In genomic region chr1:8867878-8868567, GRCh38 we compare ENCODE assay signal across 13 cellular contexts. TPM values are rescaled to one million over a fixed set of nuclear protein-coding genes. Genes with fewer than 3 reads are reported as not detected.
DNase-seq lines count a peak whose midpoint lies in the region; ATAC-seq, FAIRE-seq and TF ChIP-seq lines count a peak whose summit lies in the region.
"Had no signal": no experiment of that assay in that cellular context is flagged by ENCODE, and none has a peak within 500 bp of the region (broad histone marks: within the 10 kb centered on the region; RNA-seq: fewer than 3 reads in every experiment).

No MANE protein-coding gene starts in this region.

- H3K9me3 ChIP-seq in BLaER1 treated with 17β-estradiol and CSF1 and Interleukin-3, amounts not matched to agents 10 nM and 100 nM (replicated peaks in 1 of 11), result no peaks in the 10 kb centered on the region
- no peaks in the 10 kb centered on the region for H3K9me3 ChIP-seq in DND-41 (ENCODE audit: insufficient read depth, low read length, severe bottlenecking)
- H3K9me3 ChIP-seq in SK-N-MC (ENCODE audit: low read depth, low read length), result no peaks in the 10 kb centered on the region
- H3K9me3 ChIP-seq in H1 (ENCODE audit: insufficient read depth in 2 of 2, low read depth in 1 of 2, low read length in 1 of 2), result no peaks in the 10 kb centered on the region

- H3K9ac ChIP-seq in BLaER1 treated with 17β-estradiol and CSF1 and Interleukin-3, amounts not matched to agents 10 nM and 100 nM, result peak overlapping the region in 2 of 11 experiments; percentile 27 to 35; a peak in 2 of 22 replicates
- no peak overlapping the region for H3K9ac ChIP-seq in DND-41 (ENCODE audit: low read depth, low read length)
- H3K9ac ChIP-seq in SK-N-MC (ENCODE audit: insufficient read length), result no peak overlapping the region
- no peak overlapping the region for H3K9ac ChIP-seq in H1 (replicated peaks in 1 of 4; ENCODE audit: extremely low read depth in 1 of 4, low read depth in 3 of 4, low read length in 3 of 4)

- CTCF ChIA-PET in H1 (lab: Charles Lee; ENCODE audit: partially characterized antibody), result interaction anchor here (0.7 to 3.2 kb wide), 6 partner anchors 10 to 75 kb away, joined by 3 to 12 read pairs (median 4); partner anchors contain the start of gene ENO1

- no peak overlapping the region for H2AK5ac ChIP-seq in H1 (ENCODE audit: low read depth, low read length)

- H3K56ac ChIP-seq in H1 (replicated peaks; ENCODE audit: insufficient read length, low read depth, low read length), result no peak overlapping the region

- no peak overlapping the region for H4K8ac ChIP-seq in H1 (ENCODE audit: extremely low read depth, insufficient read depth, low read length)

- H2BK15ac ChIP-seq in H1 (ENCODE audit: low read length), result no peak overlapping the region

- TF ChIP-seq CTCF in DND-41 (IDR thresholded peaks at IDR 0.05; ENCODE audit: borderline replicate concordance, extremely low read depth, low read length, poor library complexity, severe bottlenecking) (no peak), H1 (IDR thresholded peaks at IDR 0.05; ENCODE audit: control extremely low read depth in 1 of 3, insufficient read depth in 1 of 3, low read depth in 1 of 3, low read length in 3 of 3) (no peak), glutamatergic neuron (IDR thresholded peaks at IDR 0.05; ENCODE audit: partially characterized antibody, unreplicated experiment) (no peak)

- H2BK5ac ChIP-seq in H1 (ENCODE audit: low read depth, low read length), result no peak overlapping the region

- TF ChIP-seq EP300 in H1 (IDR thresholded peaks at IDR 0.05; ENCODE audit: borderline replicate concordance in 1 of 2, low read depth in 2 of 2, low read length in 2 of 2), result no peak

- peaks cover 6% of the 10 kb centered on the region for H3K4me1 Mint-ChIP-seq in glutamatergic neuron (ENCODE audit: low read depth, unreplicated experiment)

- H3K27ac Mint-ChIP-seq in glutamatergic neuron (ENCODE audit: unreplicated experiment), result no peak overlapping the region

- no peak overlapping the region for H4K91ac ChIP-seq in H1 (replicated peaks; ENCODE audit: insufficient read length, low read length)

- DNase-seq in DND-41 (no peak), SK-N-MC (ENCODE audit: low read depth, low spot score) (no peak), H1 (ENCODE audit: low read depth in 1 of 2, low spot score in 2 of 2) (no peak), glutamatergic neuron (no peak), OCI-M1 (lab: John Stamatoyannopoulos, UW) (no peak)
- DNase-seq: activated T-cell treated with anti-CD3 and anti-CD28 coated beads, Interleukin-2, amount 50 U/mL, for 4 hours; left cardiac atrium; NCI-H1694 treated with DMSO at 0.1 percent for 48 hours; NCI-H446 treated with DMSO at 0.1 percent for 48 hours; posterior cingulate gyrus had no signal

- no peaks in the 10 kb centered on the region for H3K27me3 ChIP-seq in BLaER1 treated with 17β-estradiol and CSF1 and Interleukin-3, amounts not matched to agents 10 nM and 100 nM
- H3K27me3 ChIP-seq in DND-41 (ENCODE audit: insufficient read depth, low read length, poor library complexity), result no peaks in the 10 kb centered on the region
- no peaks in the 10 kb centered on the region for H3K27me3 ChIP-seq in H1 (replicated peaks in 1 of 4; ENCODE audit: control insufficient read depth in 3 of 4, extremely low read depth in 1 of 4, insufficient read depth in 3 of 4, low read length in 3 of 4)

- H3K79me1 ChIP-seq in H1 (ENCODE audit: low read depth, low read length), result peaks cover 11% of the 10 kb centered on the region

- H3K23ac ChIP-seq in H1 (ENCODE audit: insufficient read length), result no peak overlapping the region

- H3K4me3 ChIP-seq in BLaER1 treated with 17β-estradiol and CSF1 and Interleukin-3, amounts not matched to agents 10 nM and 100 nM, result no peak overlapping the region
- H3K4me3 ChIP-seq in DND-41 (ENCODE audit: low read depth in 1 of 2, low read length in 2 of 2) (no peak overlapping the region), SK-N-MC (no peak overlapping the region), H1 (ENCODE audit: extremely low read depth in 1 of 4, insufficient read depth in 2 of 4, low read depth in 3 of 4, low read length in 4 of 4) (no peak overlapping the region)

- no peak overlapping the region for H3K4ac ChIP-seq in H1 (replicated peaks; ENCODE audit: insufficient read length, low read depth, low read length)

- no peak overlapping the region for H3K4me3 Mint-ChIP-seq in glutamatergic neuron (ENCODE audit: unreplicated experiment)
- H3K4me3 Mint-ChIP-seq: activated T-cell treated with anti-CD3 and anti-CD28 coated beads, Interleukin-2, amount 50 U/mL, for 4 hours had no signal

- FAIRE-seq in H1 (lab: Jason Lieb, UNC), result no peak

- peaks cover 100% of the 10 kb centered on the region in 11 experiments for H4K20me1 ChIP-seq in BLaER1 treated with 17β-estradiol and CSF1 and Interleukin-3, amounts not matched to agents 10 nM and 100 nM
- peaks cover 90% of the 10 kb centered on the region for H4K20me1 ChIP-seq in DND-41 (ENCODE audit: insufficient read depth, low read length)
- H4K20me1 ChIP-seq in H1 (replicated peaks in 1 of 2; ENCODE audit: control insufficient read depth in 1 of 2, insufficient read depth in 2 of 2, low read length in 2 of 2), result peaks cover 46 to 47% of the 10 kb centered on the region in 2 experiments

- H2AFZ ChIP-seq in DND-41 (ENCODE audit: low read depth, low read length), result no peak overlapping the region
- H2AFZ ChIP-seq in H1 (ENCODE audit: low read length), result no peak overlapping the region

- H3K79me2 ChIP-seq in DND-41 (ENCODE audit: insufficient read depth, low read length), result peaks cover 95% of the 10 kb centered on the region
- peaks cover 8 to 42% of the 10 kb centered on the region in 2 experiments for H3K79me2 ChIP-seq in H1 (ENCODE audit: control insufficient read depth in 1 of 2, insufficient read depth in 2 of 2, low read length in 2 of 2)

- peaks cover 4% of the 10 kb centered on the region for H3K36me3 Mint-ChIP-seq in glutamatergic neuron (ENCODE audit: unreplicated experiment)

- POLR2A ChIA-PET in H1 (lab: Charles Lee; ENCODE audit: partially characterized antibody), result interaction anchor here (0.6 to 39.6 kb wide), 10 partner anchors 2 to 616 kb away, joined by 3 to 880 read pairs (median 4); partner anchors contain the start of gene ENO1

- no peak overlapping the region for H2BK120ac ChIP-seq in H1 (replicated peaks; ENCODE audit: low read depth, low read length)

- H3K36me3 ChIP-seq in BLaER1 treated with 17β-estradiol and CSF1 and Interleukin-3, amounts not matched to agents 10 nM and 100 nM, result peaks cover 100% of the 10 kb centered on the region in 11 experiments
- H3K36me3 ChIP-seq in DND-41 (ENCODE audit: insufficient read depth, low read length) (peaks cover 99% of the 10 kb centered on the region), SK-N-MC (ENCODE audit: insufficient read depth, low read length) (peaks cover 97% of the 10 kb centered on the region), H1 (ENCODE audit: control insufficient read depth in 2 of 4, insufficient read depth in 4 of 4, low read length in 3 of 4) (peaks cover 74 to 100% (median 94%) of the 10 kb centered on the region in 4 experiments)

- no peak overlapping the region for H3K18ac ChIP-seq in H1 (ENCODE audit: extremely low read depth, low read length)

- TF ChIP-seq POLR2A in H1 (IDR thresholded peaks at IDR 0.05; ENCODE audit: control extremely low read depth in 1 of 2, low read depth in 2 of 2, low read length in 2 of 2), result peak in 1 of 2 experiments; percentile 37; a peak in 1 of 3 replicates

- no peaks in the 10 kb centered on the region for H3K23me2 ChIP-seq in H1 (ENCODE audit: low read depth, low read length)

- no peak for TF ChIP-seq RAD21 in H1 (IDR thresholded peaks at IDR 0.05 in 1 of 2, conservative IDR thresholded peaks at IDR 0.05 in 1 of 2; ENCODE audit: low read depth in 2 of 2, low read length in 2 of 2)

- H3K14ac ChIP-seq in H1 (ENCODE audit: insufficient read length), result no peak overlapping the region

- 0 out of 22 replicates have a peak overlapping the region, but pooled peaks of 1 of the 11 experiments have one; percentile 2 for H3K27ac ChIP-seq in BLaER1 treated with 17β-estradiol and CSF1 and Interleukin-3, amounts not matched to agents 10 nM and 100 nM
- H3K27ac ChIP-seq in DND-41 (ENCODE audit: low read length) (peak overlapping the region; percentile 11; the same call in 1 of the 2 replicates), SK-N-MC (peak overlapping the region; percentile 68; the same call in 1 of the 2 replicates), H1 (ENCODE audit: low read depth, low read length) (0 out of 2 replicates have a peak overlapping the region, but pooled peaks have one; percentile 40)
- H3K27ac ChIP-seq: C4-2B had no signal

- H3K9me3 Mint-ChIP-seq in glutamatergic neuron (ENCODE audit: unreplicated experiment), result no peaks in the 10 kb centered on the region
- H3K9me3 Mint-ChIP-seq: activated T-cell treated with anti-CD3 and anti-CD28 coated beads, Interleukin-2, amount 50 U/mL, for 4 hours had no signal

- peaks cover 92 to 100% (median 95%) of the 10 kb centered on the region in 10 experiments for H3K4me1 ChIP-seq in BLaER1 treated with 17β-estradiol and CSF1 and Interleukin-3, amounts not matched to agents 10 nM and 100 nM
- H3K4me1 ChIP-seq in DND-41 (ENCODE audit: insufficient read depth, low read length), result peaks cover 39% of the 10 kb centered on the region
- peaks cover 8 to 20% (median 9%) of the 10 kb centered on the region in 4 experiments for H3K4me1 ChIP-seq in H1 (replicated peaks in 1 of 4; ENCODE audit: control insufficient read depth in 3 of 4, insufficient read depth in 4 of 4, low read length in 3 of 4)

- 94% methylated on average over 5 of the region's 5 CpGs; no CpG with 5 or more reads in 1 of the 2 experiments for WGBS in H1 (ENCODE audit: extremely low coverage in 1 of 2, insufficient coverage in 1 of 2, insufficient read length in 1 of 2, insufficient replicate concordance in 2 of 2, low coverage in 1 of 2, low lambda C conversion rate in 2 of 2, missing lambda C conversion rate in 1 of 2), 2 experiments

- no peak overlapping the region for H2BK12ac ChIP-seq in H1 (ENCODE audit: low read depth, low read length)

- H3K27me3 Mint-ChIP-seq in glutamatergic neuron (ENCODE audit: unreplicated experiment), result peaks cover 4% of the 10 kb centered on the region

- no peak for ATAC-seq in DND-41 (ENCODE audit: insufficient read depth, low read depth)
- ATAC-seq in HG03354 (IDR thresholded peaks at IDR 0.05; ENCODE audit: poor library complexity, severe bottlenecking, unreplicated experiment), result no peak
- ATAC-seq: left cardiac atrium had no signal

- H4K5ac ChIP-seq in H1 (ENCODE audit: insufficient read length, low read depth, low read length), result no peak overlapping the region

- no peak overlapping the region for H2BK20ac ChIP-seq in H1 (ENCODE audit: low read length)

- H3K4me2 ChIP-seq in BLaER1 treated with 17β-estradiol and CSF1 and Interleukin-3, amounts not matched to agents 10 nM and 100 nM, result peak overlapping the region in 6 of 11 experiments; percentile 4 to 33 (median 14); a peak in 6 of 22 replicates
- peak overlapping the region; percentile 0; the same call in 1 of the 2 replicates for H3K4me2 ChIP-seq in DND-41 (ENCODE audit: insufficient read depth, low read length)
- H3K4me2 ChIP-seq in H1 (ENCODE audit: insufficient read depth in 1 of 2, low read depth in 2 of 2, low read length in 2 of 2), result no peak overlapping the region

RNA-seq across cellular contexts. Expression of gene ENO1, which starts 10.5 kb away (rescaled TPM):
- 2,080 and 2,117 TPM in 2 replicates for total RNA-seq in H1 (2021; fragmentation: NEBNext Ultra II Directional; extraction: Animal tissue kit (Norgen Biotek cat#: 25700))
- 1,763 and 2,059 TPM in 2 replicates for polyA plus RNA-seq in H1 (2011; rRNA removed)
- 2,358 TPM for polyA plus RNA-seq in H1 (2011; cell fraction: cytosol; rRNA removed)
- 2,405 TPM for polyA plus RNA-seq in H1 (2011; cell fraction: nucleus; rRNA removed)
- 1,870 to 2,736 TPM (median 2,687 TPM) in 4 replicates for polyA plus RNA-seq in H1 (2012, experiment 1 of 2)
- polyA plus RNA-seq in H1 (2012, experiment 2 of 2), result 3,551 TPM
- polyA plus RNA-seq in H1 (2013, experiment 1 of 2), result 1,002 TPM
- polyA plus RNA-seq in H1 (2013, experiment 2 of 2), result 997 TPM
- polyA minus RNA-seq in H1 (2011; rRNA and poly(A)+ RNA removed), result 2,726 and 2,920 TPM in 2 replicates
- polyA minus RNA-seq in H1 (2011; cell fraction: cytosol; rRNA and poly(A)+ RNA removed), result 1,825 TPM
- 812 TPM for polyA minus RNA-seq in H1 (2011; cell fraction: nucleus; rRNA and poly(A)+ RNA removed)
- total RNA-seq in glutamatergic neuron (ENCODE audit: unreplicated experiment), result 357 TPM

RNA-seq across cellular contexts. Expression of gene RERE, which starts 50.6 kb away (rescaled TPM):
- 126 and 142 TPM in 2 replicates for total RNA-seq in H1 (2021; fragmentation: NEBNext Ultra II Directional; extraction: Animal tissue kit (Norgen Biotek cat#: 25700))
- 15.3 and 17.5 TPM in 2 replicates for polyA plus RNA-seq in H1 (2011; rRNA removed)
- 10.6 TPM for polyA plus RNA-seq in H1 (2011; cell fraction: cytosol; rRNA removed)
- 92.6 TPM for polyA plus RNA-seq in H1 (2011; cell fraction: nucleus; rRNA removed)
- 63.0 to 85.2 TPM (median 68.9 TPM) in 4 replicates for polyA plus RNA-seq in H1 (2012, experiment 1 of 2)
- polyA plus RNA-seq in H1 (2012, experiment 2 of 2), result 48.9 TPM
- polyA plus RNA-seq in H1 (2013, experiment 1 of 2), result 54.3 TPM
- 52.9 TPM for polyA plus RNA-seq in H1 (2013, experiment 2 of 2)
- 140 and 169 TPM in 2 replicates for polyA minus RNA-seq in H1 (2011; rRNA and poly(A)+ RNA removed)
- 66.2 TPM for polyA minus RNA-seq in H1 (2011; cell fraction: cytosol; rRNA and poly(A)+ RNA removed)
- 188 TPM for polyA minus RNA-seq in H1 (2011; cell fraction: nucleus; rRNA and poly(A)+ RNA removed)
- 252 TPM for total RNA-seq in glutamatergic neuron (ENCODE audit: unreplicated experiment)

Comparison
In these comparisons a context has a peak if more than half of its experiments do, and no peak if none do; other contexts are left out.
1. H3K4me2 ChIP-seq: peak in BLaER1 treated with 17β-estradiol and CSF1 and Interleukin-3, amounts not matched to agents 10 nM and 100 nM (6 of 11) and DND-41 (single experiment); none in H1 (0 of 2).